In genomic region chr13:25493930-25494707, GRCh38 we compare ENCODE assay signal across 19 cellular contexts.
DNase-seq lines count a peak whose midpoint lies in the region; ATAC-seq and TF ChIP-seq lines count a peak whose summit lies in the region.
"Had no signal": no experiment of that assay in that cellular context is flagged by ENCODE, and none has a peak within 500 bp of the region (broad histone marks: within the 10 kb centered on the region; RNA-seq: fewer than 3 reads in every experiment).

No MANE protein-coding gene starts in this region.

- CTCF ChIA-PET in WTC11 (lab: Charles Lee), result interaction anchor here (1.4 to 2.8 kb wide), 3 partner anchors 12 to 118 kb away, joined by 3 to 12 read pairs (median 5); no protein-coding TSS in a partner anchor

- ATAC-seq in WTC11 (peak; percentile 80), GM18520 (IDR thresholded peaks at IDR 0.05; ENCODE audit: unreplicated experiment) (no peak)
- ATAC-seq: body of pancreas, left lobe of liver, right cardiac atrium had no signal

- TF ChIP-seq CTCF in WTC11 (IDR thresholded peaks at IDR 0.05), result no peak
- no peak for TF ChIP-seq CTCF in chondrocyte (IDR thresholded peaks at IDR 0.05)

- H3K27ac Mint-ChIP-seq in WTC11 (no peak overlapping the region), chondrocyte (ENCODE audit: unreplicated experiment) (no peak overlapping the region)
- H3K27ac Mint-ChIP-seq: activated naive CD4-positive, alpha-beta T cell treated with anti-CD3 and anti-CD28 coated beads for 36 hours; IgD-negative memory B cell; stimulated activated naive CD8-positive, alpha-beta T cell treated with anti-CD3 and anti-CD28 coated beads, Interleukin-15, Interleukin-2, amounts not matched to agents 100 ng/mL and 50 ng/mL, for 24 hours; type B pancreatic cell had no signal

- POLR2A ChIA-PET in WTC11 (lab: Charles Lee), result no interaction called here

- H3K36me3 Mint-ChIP-seq in WTC11 (no peaks in the 10 kb centered on the region), chondrocyte (ENCODE audit: low read depth) (no peaks in the 10 kb centered on the region)
- H3K36me3 Mint-ChIP-seq: CD14-positive monocyte, type B pancreatic cell had no signal

- no peak overlapping the region for H3K4me3 Mint-ChIP-seq in WTC11
- no peak overlapping the region for H3K4me3 Mint-ChIP-seq in chondrocyte (ENCODE audit: unreplicated experiment)
- H3K4me3 Mint-ChIP-seq: activated naive CD4-positive, alpha-beta T cell treated with anti-CD3 and anti-CD28 coated beads for 36 hours; CD14-positive monocyte; IgD-negative memory B cell; stimulated activated naive CD8-positive, alpha-beta T cell treated with anti-CD3 and anti-CD28 coated beads, Interleukin-15, Interleukin-2, amounts not matched to agents 100 ng/mL and 50 ng/mL, for 24 hours; type B pancreatic cell had no signal

- H3K9me3 Mint-ChIP-seq in WTC11, result no peaks in the 10 kb centered on the region
- no peaks in the 10 kb centered on the region for H3K9me3 Mint-ChIP-seq in chondrocyte (ENCODE audit: low read depth)
- H3K9me3 Mint-ChIP-seq: activated naive CD4-positive, alpha-beta T cell treated with anti-CD3 and anti-CD28 coated beads for 36 hours; IgD-negative memory B cell; stimulated activated naive CD8-positive, alpha-beta T cell treated with anti-CD3 and anti-CD28 coated beads, Interleukin-15, Interleukin-2, amounts not matched to agents 100 ng/mL and 50 ng/mL, for 24 hours; type B pancreatic cell had no signal

- DNase-seq in NCI-H1105 treated with DMSO at 0.1 percent for 48 hours (lab: John Stamatoyannopoulos, UW), result peak; percentile 31
- DNase-seq in NCI-H1105 (lab: John Stamatoyannopoulos, UW), result no peak
- DNase-seq in NCI-H2029 (lab: John Stamatoyannopoulos, UW), result peak; percentile 47
- DNase-seq in WTC11 (ENCODE audit: low spot score), result no peak
- DNase-seq in myocyte (ENCODE audit: low read depth), result peak; percentile 14
- DNase-seq in NCI-H2107 (lab: John Stamatoyannopoulos, UW), result no peak
- no peak for DNase-seq in chondrocyte (ENCODE audit: low spot score)
- DNase-seq: activated CD4-positive, alpha-beta T cell treated with anti-CD3 and anti-CD28 coated beads, Interleukin-2, amount 50 U/mL, for 48 hours; activated naive CD4-positive, alpha-beta T cell treated with anti-CD3 and anti-CD28 coated beads for 36 hours; body of pancreas; foreskin melanocyte; NCI-H226; right cardiac atrium had no signal

- H3K4me1 Mint-ChIP-seq in WTC11 (peaks cover 27% of the 10 kb centered on the region), chondrocyte (ENCODE audit: low read depth) (peaks cover 5% of the 10 kb centered on the region)
- H3K4me1 Mint-ChIP-seq: CD14-positive monocyte, IgD-negative memory B cell had no signal

- H3K27me3 Mint-ChIP-seq in WTC11 (ENCODE audit: low read depth) (no peaks in the 10 kb centered on the region), chondrocyte (ENCODE audit: low read depth) (peaks cover 45% of the 10 kb centered on the region)

TF ChIP-seq in WTC11, 78 proteins besides CTCF, POLR2A, EP300 and RAD21:
- no peak for TF ChIP-seq AR (CRISPR knock-in tag; IDR thresholded peaks at IDR 0.05)

Comparison
In these comparisons a context has a peak if more than half of its experiments do, and no peak if none do; other contexts are left out.
1. DNase-seq: peak in NCI-H1105 treated with DMSO at 0.1 percent for 48 hours (single experiment), NCI-H2029 (single experiment) and myocyte (single experiment); none in NCI-H1105 (single experiment), WTC11 (single experiment), NCI-H2107 (single experiment) and chondrocyte (single experiment).